2 cellular contexts compared by ENCODE assay signal in genomic region chr1:115203287-115203686, GRCh38.
TF ChIP-seq lines count a peak whose summit lies in the region.

No MANE protein-coding gene starts in this region.

TF ChIP-seq in HepG2, 621 proteins besides CTCF, POLR2A, EP300 and RAD21 (continued from another document):
- peak in 1 of 2 experiments; percentile 29; a peak in 2 of 4 replicates for TF ChIP-seq MAFK (conservative IDR thresholded peaks at IDR 0.05 in 1 of 2, IDR thresholded peaks at IDR 0.05 in 1 of 2; ENCODE audit: low read length in 2 of 2)
TF ChIP-seq in HepG2: peak in this region for 2.

TF ChIP-seq in K562, 482 proteins besides CTCF, POLR2A, EP300 and RAD21 (continued from another document):
- TF ChIP-seq C11orf30 (IDR thresholded peaks at IDR 0.05; ENCODE audit: low read depth): 0 out of 2 replicates have a peak, but pooled peaks have one; percentile 29
